ENCODE assay signal across 1 cellular context in genomic region chr9:77587851-77588250, GRCh38.
TF ChIP-seq lines count a peak whose summit lies in the region.

No MANE protein-coding gene starts in this region.

TF ChIP-seq in H1, 55 proteins besides CTCF, POLR2A, EP300 and RAD21:
- TF ChIP-seq CBX8 (IDR thresholded peaks at IDR 0.05; ENCODE audit: borderline replicate concordance, low read depth, low read length), result no peak
- TF ChIP-seq POU5F1 (IDR thresholded peaks at IDR 0.05; ENCODE audit: low read depth, low read length), result no peak
- no peak for TF ChIP-seq RFX5 (IDR thresholded peaks at IDR 0.05; ENCODE audit: borderline replicate concordance, low read depth, low read length)
- TF ChIP-seq KDM5A (IDR thresholded peaks at IDR 0.05; ENCODE audit: low read length), result no peak
- TF ChIP-seq BCL11A (IDR thresholded peaks at IDR 0.05; ENCODE audit: low read depth in 2 of 2, low read length in 2 of 2), result no peak
- TF ChIP-seq MAX (IDR thresholded peaks at IDR 0.05), result no peak
- no peak for TF ChIP-seq USF2 (IDR thresholded peaks at IDR 0.05; ENCODE audit: low read length)
- TF ChIP-seq NRF1 (IDR thresholded peaks at IDR 0.05; ENCODE audit: low read depth, low read length), result no peak
- no peak for TF ChIP-seq KDM4A (IDR thresholded peaks at IDR 0.05; ENCODE audit: low read depth, low read length, severe bottlenecking)
- no peak for TF ChIP-seq CHD1 (IDR thresholded peaks at IDR 0.05; ENCODE audit: low read depth, low read length)
- TF ChIP-seq PHF8 (conservative IDR thresholded peaks at IDR 0.05; ENCODE audit: low read depth, low read length), result no peak
- no peak for TF ChIP-seq ASH2L (IDR thresholded peaks at IDR 0.05; ENCODE audit: low read length)
- no peak for TF ChIP-seq SP1 (IDR thresholded peaks at IDR 0.05; ENCODE audit: low read depth, low read length)
- no peak for TF ChIP-seq TEAD4 (IDR thresholded peaks at IDR 0.05; ENCODE audit: low read depth, low read length)
- no peak for TF ChIP-seq E2F6 (IDR thresholded peaks at IDR 0.05)
- TF ChIP-seq NANOG (IDR thresholded peaks at IDR 0.05; ENCODE audit: insufficient read depth, low read depth, low read length, poor library complexity, severe bottlenecking), result no peak
